8 cellular contexts compared by ENCODE assay signal in the genomic region with DNA sequence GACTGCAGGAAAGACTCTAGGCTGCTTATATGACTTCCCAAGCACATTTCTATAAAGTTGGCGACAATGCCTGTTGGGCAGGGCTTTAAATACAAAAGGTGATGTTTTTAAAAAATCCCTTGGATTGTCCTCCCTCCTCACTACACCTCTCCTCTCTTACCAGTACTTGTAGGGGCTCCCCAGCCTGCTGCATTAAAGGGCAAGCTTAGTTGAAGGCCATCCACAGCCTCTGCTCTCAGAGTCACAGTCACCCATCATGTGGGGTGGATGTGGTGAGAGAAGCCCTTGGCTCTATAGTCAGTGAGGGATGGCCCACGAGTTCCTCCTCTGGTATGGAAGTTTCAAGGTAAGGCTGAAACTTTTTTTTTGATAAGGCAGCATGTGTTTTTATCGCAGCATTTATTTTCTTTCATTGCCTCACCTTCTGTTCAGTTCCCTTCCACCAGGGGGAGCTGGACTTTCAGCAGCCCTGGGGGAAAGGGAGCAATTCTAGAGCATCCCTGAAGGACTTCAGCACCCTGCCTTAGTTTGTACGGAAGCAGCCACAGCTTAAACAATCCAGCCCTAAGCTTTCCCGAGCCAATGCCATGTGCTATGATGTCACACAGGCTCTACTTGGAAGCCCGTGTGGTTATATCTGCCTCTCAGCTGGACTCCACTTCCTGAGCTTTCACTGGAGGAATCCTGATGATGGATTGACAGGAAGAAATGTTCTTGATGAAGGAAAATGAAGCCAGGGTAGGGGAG.
DNase-seq lines count a peak whose midpoint lies in the region; ATAC-seq and TF ChIP-seq lines count a peak whose summit lies in the region.

No MANE protein-coding gene starts in this region.

- H3K27ac ChIP-seq in VCaP: no peak overlapping the region
- H3K27ac ChIP-seq in smooth muscle cell (ENCODE audit: low read depth): no peak overlapping the region
- no peak overlapping the region for H3K27ac ChIP-seq in caudate nucleus (ENCODE audit: low read depth, low read length)

- H3K4me3 ChIP-seq in smooth muscle cell: no peak overlapping the region

- TF ChIP-seq POLR2A in erythroblast (IDR thresholded peaks at IDR 0.05; ENCODE audit: low read length): no peak

- no peak overlapping the region for H2AFZ ChIP-seq in smooth muscle cell (ENCODE audit: low read depth)

- H3K36me3 ChIP-seq in smooth muscle cell (ENCODE audit: low read depth): no peaks in the 10 kb centered on the region

- TF ChIP-seq EP300 in Ishikawa (IDR thresholded peaks at IDR 0.05; ENCODE audit: borderline replicate concordance): no peak

- DNase-seq in NCI-H510A treated with DMSO at 0.1 percent for 48 hours (lab: John Stamatoyannopoulos, UW) (peak; percentile 2), NCI-H510A (lab: John Stamatoyannopoulos, UW) (no peak), erythroblast (lab: John Stamatoyannopoulos, UW) (peak; percentile 29 to 65), smooth muscle cell (lab: John Stamatoyannopoulos, UW; ENCODE audit: unreplicated experiment) (no peak), caudate nucleus (lab: John Stamatoyannopoulos, UW) (no peak)

- no peaks in the 10 kb centered on the region for H3F3A ChIP-seq in smooth muscle cell (ENCODE audit: low read depth)

- TF ChIP-seq CTCF in VCaP (conservative IDR thresholded peaks at IDR 0.05) (peak; percentile 82), smooth muscle cell (IDR thresholded peaks at IDR 0.05; ENCODE audit: borderline replicate concordance, insufficient read depth, poor library complexity, severe bottlenecking) (peak; percentile 56)

- H3K4me2 ChIP-seq in smooth muscle cell: no peak overlapping the region

- H3K79me2 ChIP-seq in smooth muscle cell (ENCODE audit: low read depth): no peaks in the 10 kb centered on the region

- peak; percentile 65 for TF ChIP-seq RAD21 in Ishikawa (IDR thresholded peaks at IDR 0.05; ENCODE audit: low read depth)

- no peaks in the 10 kb centered on the region for H3K9me3 ChIP-seq in smooth muscle cell (replicated peaks; ENCODE audit: low read depth)

- WGBS in smooth muscle cell (ENCODE audit: low lambda C conversion rate): 35% methylated on average over 6 of the region's 6 CpGs

- no peaks in the 10 kb centered on the region for H3K4me1 ChIP-seq in smooth muscle cell (ENCODE audit: low read depth)

- ATAC-seq in GM21447 (IDR thresholded peaks at IDR 0.05; ENCODE audit: unreplicated experiment): peak; percentile 53

- H4K20me1 ChIP-seq in smooth muscle cell (ENCODE audit: low read depth): no peaks in the 10 kb centered on the region

- H3K27me3 ChIP-seq in smooth muscle cell (ENCODE audit: low read depth): no peaks in the 10 kb centered on the region

- H3K9ac ChIP-seq in smooth muscle cell (ENCODE audit: low read depth): no peak overlapping the region

TF ChIP-seq in Ishikawa, 13 proteins besides CTCF, POLR2A, EP300 and RAD21:
- no peak for TF ChIP-seq CREB1 (IDR thresholded peaks at IDR 0.05; ENCODE audit: low read depth)
- TF ChIP-seq TEAD4 (IDR thresholded peaks at IDR 0.05): no peak
- TF ChIP-seq, protein P1, sequence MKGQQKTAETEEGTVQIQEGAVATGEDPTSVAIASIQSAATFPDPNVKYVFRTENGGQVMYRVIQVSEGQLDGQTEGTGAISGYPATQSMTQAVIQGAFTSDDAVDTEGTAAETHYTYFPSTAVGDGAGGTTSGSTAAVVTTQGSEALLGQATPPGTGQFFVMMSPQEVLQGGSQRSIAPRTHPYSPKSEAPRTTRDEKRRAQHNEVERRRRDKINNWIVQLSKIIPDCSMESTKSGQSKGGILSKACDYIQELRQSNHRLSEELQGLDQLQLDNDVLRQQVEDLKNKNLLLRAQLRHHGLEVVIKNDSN (IDR thresholded peaks at IDR 0.05): no peak
- TF ChIP-seq TAF1 (IDR thresholded peaks at IDR 0.05; ENCODE audit: low read depth): no peak
- TF ChIP-seq YY1 (IDR thresholded peaks at IDR 0.05; ENCODE audit: low read depth): no peak
- no peak for TF ChIP-seq TCF12 (IDR thresholded peaks at IDR 0.05; ENCODE audit: low read depth)
- no peak for TF ChIP-seq EGR1 (IDR thresholded peaks at IDR 0.05)
- TF ChIP-seq CEBPB (IDR thresholded peaks at IDR 0.05): no peak
- TF ChIP-seq NFIC (IDR thresholded peaks at IDR 0.05): no peak
- no peak for TF ChIP-seq ZBTB7A (IDR thresholded peaks at IDR 0.05; ENCODE audit: low read depth)
- no peak for TF ChIP-seq FOXM1 (IDR thresholded peaks at IDR 0.05; ENCODE audit: borderline replicate concordance, low read depth)
- TF ChIP-seq, protein P2, sequence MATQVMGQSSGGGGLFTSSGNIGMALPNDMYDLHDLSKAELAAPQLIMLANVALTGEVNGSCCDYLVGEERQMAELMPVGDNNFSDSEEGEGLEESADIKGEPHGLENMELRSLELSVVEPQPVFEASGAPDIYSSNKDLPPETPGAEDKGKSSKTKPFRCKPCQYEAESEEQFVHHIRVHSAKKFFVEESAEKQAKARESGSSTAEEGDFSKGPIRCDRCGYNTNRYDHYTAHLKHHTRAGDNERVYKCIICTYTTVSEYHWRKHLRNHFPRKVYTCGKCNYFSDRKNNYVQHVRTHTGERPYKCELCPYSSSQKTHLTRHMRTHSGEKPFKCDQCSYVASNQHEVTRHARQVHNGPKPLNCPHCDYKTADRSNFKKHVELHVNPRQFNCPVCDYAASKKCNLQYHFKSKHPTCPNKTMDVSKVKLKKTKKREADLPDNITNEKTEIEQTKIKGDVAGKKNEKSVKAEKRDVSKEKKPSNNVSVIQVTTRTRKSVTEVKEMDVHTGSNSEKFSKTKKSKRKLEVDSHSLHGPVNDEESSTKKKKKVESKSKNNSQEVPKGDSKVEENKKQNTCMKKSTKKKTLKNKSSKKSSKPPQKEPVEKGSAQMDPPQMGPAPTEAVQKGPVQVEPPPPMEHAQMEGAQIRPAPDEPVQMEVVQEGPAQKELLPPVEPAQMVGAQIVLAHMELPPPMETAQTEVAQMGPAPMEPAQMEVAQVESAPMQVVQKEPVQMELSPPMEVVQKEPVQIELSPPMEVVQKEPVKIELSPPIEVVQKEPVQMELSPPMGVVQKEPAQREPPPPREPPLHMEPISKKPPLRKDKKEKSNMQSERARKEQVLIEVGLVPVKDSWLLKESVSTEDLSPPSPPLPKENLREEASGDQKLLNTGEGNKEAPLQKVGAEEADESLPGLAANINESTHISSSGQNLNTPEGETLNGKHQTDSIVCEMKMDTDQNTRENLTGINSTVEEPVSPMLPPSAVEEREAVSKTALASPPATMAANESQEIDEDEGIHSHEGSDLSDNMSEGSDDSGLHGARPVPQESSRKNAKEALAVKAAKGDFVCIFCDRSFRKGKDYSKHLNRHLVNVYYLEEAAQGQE (IDR thresholded peaks at IDR 0.05; ENCODE audit: low read depth): no peak
- TF ChIP-seq, protein P3, sequence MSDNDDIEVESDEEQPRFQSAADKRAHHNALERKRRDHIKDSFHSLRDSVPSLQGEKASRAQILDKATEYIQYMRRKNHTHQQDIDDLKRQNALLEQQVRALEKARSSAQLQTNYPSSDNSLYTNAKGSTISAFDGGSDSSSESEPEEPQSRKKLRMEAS (IDR thresholded peaks at IDR 0.05): no peak

Comparison
In these comparisons a context has a peak if more than half of its experiments do, and no peak if none do; other contexts are left out.
1. DNase-seq: peak in NCI-H510A treated with DMSO at 0.1 percent for 48 hours (single experiment) and erythroblast (2 of 2); none in NCI-H510A (single experiment), smooth muscle cell (single experiment) and caudate nucleus (0 of 61).